In the genomic region with DNA sequence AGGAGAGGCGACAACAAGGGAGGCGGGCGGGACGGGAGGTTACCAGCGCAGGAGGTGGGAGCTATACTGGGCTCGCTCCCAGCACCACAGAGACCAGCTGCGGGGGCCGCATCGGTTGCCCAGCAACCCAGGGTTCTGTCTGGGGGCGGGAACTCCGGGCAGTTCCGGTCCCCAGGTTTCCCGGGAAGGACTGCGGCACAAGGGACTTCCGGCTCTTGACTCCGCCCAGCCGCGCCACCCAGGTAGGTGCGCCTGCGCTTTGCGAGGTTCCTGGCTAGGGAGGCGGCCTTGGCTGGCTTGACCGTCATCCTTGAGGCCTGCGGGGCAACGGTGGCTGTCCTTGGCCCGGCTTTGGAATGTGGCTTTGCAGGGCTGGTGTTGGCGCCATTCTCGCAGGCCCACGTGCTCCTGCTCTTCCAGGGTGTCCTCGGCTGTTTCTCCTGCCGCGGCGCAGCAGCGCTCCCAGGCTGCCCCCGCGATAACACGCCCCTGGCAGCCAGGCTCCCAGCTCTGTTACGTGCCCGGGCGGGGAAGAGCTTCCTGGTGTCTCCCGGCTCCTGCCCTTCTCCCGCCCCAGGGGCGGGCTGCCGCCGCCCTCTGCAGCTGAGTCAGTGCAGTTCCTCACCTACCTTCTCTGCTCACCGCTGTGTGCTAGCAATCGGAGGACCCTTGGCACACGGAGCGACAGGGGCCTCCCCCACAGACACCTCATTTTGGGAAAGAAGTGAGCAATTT, we compare ENCODE assay signal across 8 cellular contexts. TPM values are rescaled to one million over a fixed set of nuclear protein-coding genes. Genes with fewer than 3 reads are reported as not detected.
DNase-seq lines count a peak whose midpoint lies in the region; ATAC-seq and TF ChIP-seq lines count a peak whose summit lies in the region.

A gene with protein sequence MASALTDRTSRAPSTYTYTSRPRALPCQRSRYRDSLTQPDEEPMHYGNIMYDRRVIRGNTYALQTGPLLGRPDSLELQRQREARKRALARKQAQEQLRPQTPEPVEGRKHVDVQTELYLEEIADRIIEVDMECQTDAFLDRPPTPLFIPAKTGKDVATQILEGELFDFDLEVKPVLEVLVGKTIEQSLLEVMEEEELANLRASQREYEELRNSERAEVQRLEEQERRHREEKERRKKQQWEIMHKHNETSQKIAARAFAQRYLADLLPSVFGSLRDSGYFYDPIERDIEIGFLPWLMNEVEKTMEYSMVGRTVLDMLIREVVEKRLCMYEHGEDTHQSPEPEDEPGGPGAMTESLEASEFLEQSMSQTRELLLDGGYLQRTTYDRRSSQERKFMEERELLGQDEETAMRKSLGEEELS (minus strand): TSS at position 534 of the 735 bp plus-strand sequence. CDS start 652 bp downstream, outside the sequence.

- peak; percentile 91 for ATAC-seq in foreskin keratinocyte

- peak within 1 kb of the TSS; percentile 96 for H2AFZ ChIP-seq in MM.1S (ENCODE audit: low read length)
- peak within 1 kb of the TSS; percentile 88 for H2AFZ ChIP-seq in neural progenitor cell (replicated peaks)

- no peaks in the 10 kb centered on the region for H3K79me2 ChIP-seq in MM.1S (ENCODE audit: low read length)
- peaks cover 3% of the 10 kb centered on the region for H3K79me2 ChIP-seq in neural progenitor cell (ENCODE audit: low read depth)

- no peak for TF ChIP-seq CTCF in MM.1S (IDR thresholded peaks at IDR 0.05; ENCODE audit: low read length)
- peak; percentile 61 for TF ChIP-seq CTCF in foreskin keratinocyte (conservative IDR thresholded peaks at IDR 0.05)
- TF ChIP-seq CTCF in neural progenitor cell (IDR thresholded peaks at IDR 0.05) = peak; percentile 31

- H3K9ac ChIP-seq in MM.1S (ENCODE audit: low read length) = peak within 1 kb of the TSS; percentile 84
- H3K9ac ChIP-seq in neural progenitor cell = peak within 1 kb of the TSS; percentile 31
- H3K9ac ChIP-seq in stomach smooth muscle (ENCODE audit: low read length in 2 of 2) = peak within 1 kb of the TSS; percentile 65 to 81

- H3K27me3 Mint-ChIP-seq in neural progenitor cell (ENCODE audit: insufficient read depth, low read depth) = no peaks in the 10 kb centered on the region

- peak within 1 kb of the TSS; percentile 77 for H3K27ac ChIP-seq in MM.1S (ENCODE audit: low read length)
- H3K27ac ChIP-seq in foreskin keratinocyte = peak within 1 kb of the TSS; percentile 67
- H3K27ac ChIP-seq in neural progenitor cell = no peak within 1 kb of the TSS
- H3K27ac ChIP-seq in stomach smooth muscle (ENCODE audit: low read length) = peak within 1 kb of the TSS; percentile 64

- H3K27ac Mint-ChIP-seq in neural progenitor cell = peak within 1 kb of the TSS; percentile 99

- peaks cover 8% of the 10 kb centered on the region for H3K4me1 Mint-ChIP-seq in neural progenitor cell

- no peaks in the 10 kb centered on the region for H3K9me3 ChIP-seq in MM.1S (replicated peaks; ENCODE audit: insufficient read depth, low read length)
- H3K9me3 ChIP-seq in neural progenitor cell (ENCODE audit: low read depth) = no peaks in the 10 kb centered on the region
- no peaks in the 10 kb centered on the region for H3K9me3 ChIP-seq in stomach smooth muscle (ENCODE audit: control insufficient read depth in 2 of 2, low read length in 2 of 2)

- H3K4me1 ChIP-seq in MM.1S (ENCODE audit: low read length) = no peaks in the 10 kb centered on the region
- H3K4me1 ChIP-seq in foreskin keratinocyte = peaks cover 18% of the 10 kb centered on the region
- H3K4me1 ChIP-seq in neural progenitor cell = peaks cover 4% of the 10 kb centered on the region
- peaks cover 6% of the 10 kb centered on the region for H3K4me1 ChIP-seq in stomach smooth muscle (ENCODE audit: control insufficient read depth, insufficient read depth, low read length)

- H3K4me3 ChIP-seq in MM.1S (ENCODE audit: low read length) = peak within 1 kb of the TSS; percentile 84
- H3K4me3 ChIP-seq in neural progenitor cell = peak within 1 kb of the TSS; percentile 71
- H3K4me3 ChIP-seq in stomach smooth muscle (ENCODE audit: low read length in 2 of 2) = peak within 1 kb of the TSS; percentile 78 to 95

- peak within 1 kb of the TSS; percentile 86 for H3K4me2 ChIP-seq in MM.1S (ENCODE audit: low read depth, low read length)
- peak within 1 kb of the TSS; percentile 81 for H3K4me2 ChIP-seq in neural progenitor cell

- H4K20me1 ChIP-seq in MM.1S (ENCODE audit: insufficient read depth, low read length) (no peaks in the 10 kb centered on the region), neural progenitor cell (ENCODE audit: low read depth) (no peaks in the 10 kb centered on the region)

- H3K4me3 Mint-ChIP-seq in neural progenitor cell = peak within 1 kb of the TSS; percentile 95

- no peaks in the 10 kb centered on the region for H3F3A ChIP-seq in MM.1S (ENCODE audit: insufficient read depth, low read length)
- peaks cover 7% of the 10 kb centered on the region for H3F3A ChIP-seq in neural progenitor cell (ENCODE audit: low read depth)

- peaks cover 10% of the 10 kb centered on the region for H3K9me3 Mint-ChIP-seq in neural progenitor cell

- H3K9me2 ChIP-seq in MM.1S (replicated peaks; ENCODE audit: insufficient read depth, low read length) = no peaks in the 10 kb centered on the region

- DNase-seq in GF-D8 (lab: John Stamatoyannopoulos, UW) = peak; percentile 80
- peak; percentile 83 for DNase-seq in HCEC 1CT
- peak; percentile 84 for DNase-seq in MM.1S
- DNase-seq in SHP77 treated with DMSO at 0.1 percent for 48 hours (lab: John Stamatoyannopoulos, UW) = peak; percentile 94
- peak; percentile 81 for DNase-seq in activated gamma-delta T cell treated with anti-CD3 and anti-CD28 coated beads, Interleukin-2, amount 50 U/mL, for 16 hours (ENCODE audit: low read depth)
- DNase-seq in foreskin keratinocyte = peak; percentile 92 to 95
- DNase-seq in neural progenitor cell (ENCODE audit: low spot score) = peak; percentile 96

- H3K36me3 ChIP-seq in MM.1S (replicated peaks; ENCODE audit: insufficient read depth, low read length) (no peaks in the 10 kb centered on the region), neural progenitor cell (no peaks in the 10 kb centered on the region), stomach smooth muscle (ENCODE audit: control insufficient read depth in 2 of 2, insufficient read depth in 2 of 2, low read length in 2 of 2) (no peaks in the 10 kb centered on the region)

- peaks cover 21% of the 10 kb centered on the region for H3K36me3 Mint-ChIP-seq in neural progenitor cell

- H3K27me3 ChIP-seq in MM.1S (replicated peaks; ENCODE audit: insufficient read depth, low read length) (no peaks in the 10 kb centered on the region), foreskin keratinocyte (no peaks in the 10 kb centered on the region), neural progenitor cell (no peaks in the 10 kb centered on the region), stomach smooth muscle (ENCODE audit: control insufficient read depth in 1 of 2, insufficient read depth in 2 of 2, low read length in 2 of 2) (no peaks in the 10 kb centered on the region)

RNA-seq across cellular contexts. Expression of the gene that starts here (rescaled TPM):
- total RNA-seq in foreskin keratinocyte = 5.8 and 6.9 TPM in 2 replicates
- polyA plus RNA-seq in foreskin keratinocyte = 2.1 and 2.2 TPM in 2 replicates
- 3.6 and 3.9 TPM in 2 replicates for total RNA-seq in neural progenitor cell (ENCODE audit: low replicate concordance)

Comparison
In these comparisons a context has a peak if more than half of its experiments do, and no peak if none do; other contexts are left out.
1. H3K9ac ChIP-seq: peak in every context shown above with its lines; median percentile 84 in MM.1S; 73 in stomach smooth muscle; 31 in neural progenitor cell.